In genomic region chr1:11719313-11720032, GRCh38 we compare ENCODE assay signal across 8 cellular contexts. TPM values are rescaled to one million over a fixed set of nuclear protein-coding genes. Genes with fewer than 3 reads are reported as not detected.
DNase-seq lines count a peak whose midpoint lies in the region; ATAC-seq and TF ChIP-seq lines count a peak whose summit lies in the region.

No MANE protein-coding gene starts in this region.

- peak; percentile 27 for DNase-seq in SHP77 treated with DMSO at 0.1 percent for 48 hours (lab: John Stamatoyannopoulos, UW)
- DNase-seq in activated gamma-delta T cell (lab: John Stamatoyannopoulos, UW) = peak; percentile 42
- peak in 1 of 2 donors; percentile 22 for DNase-seq in foreskin keratinocyte
- DNase-seq in occipital lobe (lab: John Stamatoyannopoulos, UW) = peak; percentile 63
- peak in 47 of 49 donors; percentile 17 to 91 (median 65) for DNase-seq in substantia nigra (lab: John Stamatoyannopoulos, UW)

- peak; percentile 98 for TF ChIP-seq RAD21 in Ishikawa (IDR thresholded peaks at IDR 0.05; ENCODE audit: low read depth)

- TF ChIP-seq EP300 in Ishikawa (IDR thresholded peaks at IDR 0.05; ENCODE audit: borderline replicate concordance) = no peak

- no peaks in the 10 kb centered on the region for H3K4me1 ChIP-seq in foreskin keratinocyte

- peaks cover 32% of the 10 kb centered on the region for H3K27me3 ChIP-seq in foreskin keratinocyte

- TF ChIP-seq CTCF in GM12875 (IDR thresholded peaks at IDR 0.05; ENCODE audit: borderline replicate concordance, insufficient read depth, low read depth, low read length) (peak; percentile 94), foreskin keratinocyte (conservative IDR thresholded peaks at IDR 0.05) (peak; percentile 92)

- ATAC-seq in foreskin keratinocyte = peak; percentile 43
- no peak for ATAC-seq in HG02973 (IDR thresholded peaks at IDR 0.05; ENCODE audit: unreplicated experiment)

- H3K27ac ChIP-seq in foreskin keratinocyte (no peak overlapping the region), substantia nigra (ENCODE audit: low read depth, low read length, poor library complexity, severe bottlenecking) (peak overlapping the region; percentile 61)

- H3K4me3 ChIP-seq in GM12875 (ENCODE audit: low read depth, low read length) = peak overlapping the region; percentile 33

TF ChIP-seq in Ishikawa, 13 proteins besides CTCF, POLR2A, EP300 and RAD21:
- no peak for TF ChIP-seq ZBTB7A (IDR thresholded peaks at IDR 0.05; ENCODE audit: low read depth)
- no peak for TF ChIP-seq TAF1 (IDR thresholded peaks at IDR 0.05; ENCODE audit: low read depth)
- no peak for TF ChIP-seq CEBPB (IDR thresholded peaks at IDR 0.05)
- TF ChIP-seq MAX (IDR thresholded peaks at IDR 0.05) = peak; percentile 81

RNA-seq across cellular contexts. Expression of gene AGTRAP, which starts 16.5 kb away (rescaled TPM):
- total RNA-seq in foreskin keratinocyte = 83.1 and 83.9 TPM in 2 replicates
- 138 and 140 TPM in 2 replicates for polyA plus RNA-seq in foreskin keratinocyte
- 4.2 TPM for total RNA-seq in occipital lobe

RNA-seq across cellular contexts. Expression of gene DRAXIN, which starts 28.0 kb away (rescaled TPM):
- total RNA-seq in foreskin keratinocyte = not detected in 2 replicates
- polyA plus RNA-seq in foreskin keratinocyte = not detected in 2 replicates
- total RNA-seq in occipital lobe = 107 TPM

RNA-seq across cellular contexts. Expression of gene MAD2L2, which starts 38.5 kb away (rescaled TPM):
- total RNA-seq in foreskin keratinocyte (51.5 and 55.9 TPM in 2 replicates), occipital lobe (43.4 TPM)
- polyA plus RNA-seq in foreskin keratinocyte = 73.8 and 74.5 TPM in 2 replicates

RNA-seq across cellular contexts. Expression of gene C1orf167, which starts 42.5 kb away (rescaled TPM):
- total RNA-seq in foreskin keratinocyte (not detected in 2 replicates), occipital lobe (not detected)
- not detected in 2 replicates for polyA plus RNA-seq in foreskin keratinocyte

RNA-seq across cellular contexts. Expression of gene FBXO6, which starts 55.5 kb away (rescaled TPM):
- total RNA-seq in foreskin keratinocyte (10.4 and 11.6 TPM in 2 replicates), occipital lobe (7.6 TPM)
- polyA plus RNA-seq in foreskin keratinocyte = 14.6 and 16.5 TPM in 2 replicates

Comparison
In these comparisons a context has a peak if more than half of its experiments do, and no peak if none do; other contexts are left out.
1. RNA of gene AGTRAP, which starts 16.5 kb away (total RNA-seq): 83.1 to 83.9 TPM in foreskin keratinocyte; 4.2 TPM in occipital lobe (single experiment); every median in the first group is over 10 times any median in the second.
2. RNA of gene DRAXIN, which starts 28.0 kb away (total RNA-seq): 107 TPM in occipital lobe (single experiment); not detected in foreskin keratinocyte; every median in the first group is over 100 times any median in the second.